In the genomic region with DNA sequence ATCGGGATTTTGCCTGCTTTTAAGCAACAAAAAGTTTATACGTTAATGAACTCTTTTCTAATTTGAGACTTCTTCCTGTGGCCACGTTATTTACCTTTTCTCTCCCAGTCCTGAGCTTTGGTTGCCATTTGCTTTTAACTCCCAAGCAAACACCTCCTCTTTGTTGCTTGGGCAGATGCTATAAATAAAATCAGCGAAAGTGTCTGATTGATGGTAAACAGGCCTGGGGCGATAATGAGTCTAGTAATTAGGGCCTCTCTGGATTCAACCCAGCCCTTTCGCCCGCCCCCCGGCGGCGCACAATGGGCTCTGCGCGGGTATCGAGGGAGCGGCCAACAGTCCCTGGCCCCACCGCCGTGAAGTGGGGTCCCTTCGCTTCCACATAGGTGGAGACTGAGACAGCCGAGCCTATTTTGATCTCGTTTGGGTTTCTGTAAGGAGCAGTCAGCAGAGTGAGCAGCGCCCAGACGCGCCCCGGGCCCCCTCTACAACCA, we compare ENCODE assay signal across 8 cellular contexts. TPM values are rescaled to one million over a fixed set of nuclear protein-coding genes. Genes with fewer than 3 reads are reported as not detected.
DNase-seq lines count a peak whose midpoint lies in the region; ATAC-seq and TF ChIP-seq lines count a peak whose summit lies in the region.

No MANE protein-coding gene starts in this region.

- peaks cover 3% of the 10 kb centered on the region for H3K27me3 ChIP-seq in H7 (ENCODE audit: control insufficient read depth, insufficient read depth, low read length)
- H3K27me3 ChIP-seq in thymus (ENCODE audit: control insufficient read depth, insufficient read depth) = no peaks in the 10 kb centered on the region

- ATAC-seq in activated naive CD8-positive, alpha-beta T cell treated with anti-CD3 and anti-CD28 coated beads, Interleukin-2, amount 10 ng/mL, durations not matched to agents 7 days and 5 days (ENCODE audit: low read depth) = peak; percentile 31

- peak overlapping the region; percentile 63 for H3K4me3 ChIP-seq in GM12864 (ENCODE audit: low read depth, low read length)
- peak overlapping the region; percentile 86 for H3K4me3 ChIP-seq in H7 (ENCODE audit: insufficient read depth, low read depth, low read length)
- peak overlapping the region; percentile 67 for H3K4me3 ChIP-seq in thymus (ENCODE audit: low read length)

- DNase-seq in GM12864 (ENCODE audit: low read depth) = no peak
- peak; percentile 66 for DNase-seq in H7
- peak; percentile 89 for DNase-seq in NCI-H1417 treated with DMSO at 0.1 percent for 48 hours (lab: John Stamatoyannopoulos, UW)
- DNase-seq in activated naive CD8-positive, alpha-beta T cell treated with anti-CD3 and anti-CD28 coated beads, Interleukin-2, amount 10 ng/mL, durations not matched to agents 7 days and 5 days = no peak
- peak; percentile 6 for DNase-seq in inferior parietal cortex (ENCODE audit: extremely low spot score)
- DNase-seq in GF-D8 (lab: John Stamatoyannopoulos, UW) = no peak
- DNase-seq in DMS53 treated with DMSO at 0.1 percent for 48 hours (lab: John Stamatoyannopoulos, UW; ENCODE audit: unreplicated experiment) = no peak

- H3K36me3 Mint-ChIP-seq in activated naive CD8-positive, alpha-beta T cell treated with anti-CD3 and anti-CD28 coated beads, Interleukin-2, amount 10 ng/mL, durations not matched to agents 7 days and 5 days = no peaks in the 10 kb centered on the region

- peaks cover 62% of the 10 kb centered on the region for H3K27me3 Mint-ChIP-seq in activated naive CD8-positive, alpha-beta T cell treated with anti-CD3 and anti-CD28 coated beads, Interleukin-2, amount 10 ng/mL, durations not matched to agents 7 days and 5 days

- no peak overlapping the region for H3K27ac Mint-ChIP-seq in activated naive CD8-positive, alpha-beta T cell treated with anti-CD3 and anti-CD28 coated beads, Interleukin-2, amount 10 ng/mL, durations not matched to agents 7 days and 5 days

- H3K36me3 ChIP-seq in H7 (replicated peaks; ENCODE audit: control insufficient read depth, insufficient read depth, low read length) (no peaks in the 10 kb centered on the region), thymus (ENCODE audit: control insufficient read depth, insufficient read depth) (no peaks in the 10 kb centered on the region)

- no peaks in the 10 kb centered on the region for H3K9me3 Mint-ChIP-seq in activated naive CD8-positive, alpha-beta T cell treated with anti-CD3 and anti-CD28 coated beads, Interleukin-2, amount 10 ng/mL, durations not matched to agents 7 days and 5 days

- no peak overlapping the region for H3K27ac ChIP-seq in thymus (ENCODE audit: low read depth)

- peaks cover 7% of the 10 kb centered on the region for H3K4me1 Mint-ChIP-seq in activated naive CD8-positive, alpha-beta T cell treated with anti-CD3 and anti-CD28 coated beads, Interleukin-2, amount 10 ng/mL, durations not matched to agents 7 days and 5 days

- H3K4me1 ChIP-seq in thymus (ENCODE audit: control insufficient read depth, insufficient read depth, low read length) = peaks cover 4% of the 10 kb centered on the region

- 6% methylated on average over 23 of the region's 23 CpGs for WGBS in thymus

- POLR2A ChIA-PET in activated naive CD8-positive, alpha-beta T cell treated with anti-CD3 and anti-CD28 coated beads, Interleukin-2, amount 10 ng/mL, durations not matched to agents 7 days and 5 days (lab: Charles Lee) = no interaction called here

- H3K9me3 ChIP-seq in thymus (ENCODE audit: control insufficient read depth) = no peaks in the 10 kb centered on the region

- no peak for TF ChIP-seq CTCF in GM12864 (IDR thresholded peaks at IDR 0.05; ENCODE audit: low read depth, low read length, missing control alignments)

- peak overlapping the region; percentile 83 for H3K4me3 Mint-ChIP-seq in activated naive CD8-positive, alpha-beta T cell treated with anti-CD3 and anti-CD28 coated beads, Interleukin-2, amount 10 ng/mL, durations not matched to agents 7 days and 5 days

RNA-seq across cellular contexts. Expression of a gene that starts 0.8 kb away (rescaled TPM):
- 5.0 and 6.7 TPM in 2 replicates for total RNA-seq in H7 (2014; rRNA removed; shearing (Covaris generic))
- not detected for total RNA-seq in activated naive CD8-positive, alpha-beta T cell treated with anti-CD3 and anti-CD28 coated beads, Interleukin-2, amount 10 ng/mL, durations not matched to agents 7 days and 5 days
- 1.0 TPM for polyA plus RNA-seq in thymus

RNA-seq across cellular contexts. Expression of a gene that starts 53.2 kb away (rescaled TPM):
- 52.0 and 59.0 TPM in 2 replicates for total RNA-seq in H7 (2014; rRNA removed; shearing (Covaris generic))
- total RNA-seq in activated naive CD8-positive, alpha-beta T cell treated with anti-CD3 and anti-CD28 coated beads, Interleukin-2, amount 10 ng/mL, durations not matched to agents 7 days and 5 days = 10 to 100 TPM; 24.0 to 26.5 TPM
- polyA plus RNA-seq in thymus = 80.0 TPM

Comparison
In these comparisons a context has a peak if more than half of its experiments do, and no peak if none do; other contexts are left out.
1. DNase-seq: peak in H7 (single experiment), NCI-H1417 treated with DMSO at 0.1 percent for 48 hours (single experiment) and inferior parietal cortex (single experiment); none in GM12864 (single experiment), activated naive CD8-positive, alpha-beta T cell treated with anti-CD3 and anti-CD28 coated beads, Interleukin-2, amount 10 ng/mL, durations not matched to agents 7 days and 5 days (single experiment), GF-D8 (single experiment) and DMS53 treated with DMSO at 0.1 percent for 48 hours (single experiment).
2. Peak in every context shown above with its lines, with median percentiles within 50 percentile points of each other: H3K4me3 ChIP-seq.